Comparison of ENCODE assay signal across 17 cellular contexts in genomic region chr10:29514306-29514705, GRCh38.
"Had no signal": no experiment of that assay in that cellular context is flagged by ENCODE, and none has a peak within 500 bp of the region (broad histone marks: within the 10 kb centered on the region; RNA-seq: fewer than 3 reads in every experiment).

No MANE protein-coding gene starts in this region.

- H3K4me3 ChIP-seq: SJCRH30 had no signal

- ATAC-seq: SK-N-SH treated with all-trans-retinoic acid at 6 μM for 48 hours had no signal

- DNase-seq: KBM-7, NCI-H1092 treated with DMSO at 0.1 percent for 48 hours, NCI-H1436, NCI-H187, NCI-H2029, NCI-H2081 treated with DMSO at 0.1 percent for 48 hours, NCI-H2171, NCI-H226, NCI-H446, NCI-H510A, NCI-H524 treated with DMSO at 0.1 percent for 48 hours, NCI-H69, NCI-H774, RPMI8226, SHP77 treated with DMSO at 0.1 percent for 48 hours, SJCRH30 had no signal

- H3K9me3 ChIP-seq: SJCRH30 had no signal

- H3K27me3 ChIP-seq: SJCRH30 had no signal

- H3K4me1 ChIP-seq: SJCRH30 had no signal

- H3K27ac ChIP-seq: SJCRH30 had no signal
